8 cellular contexts compared by ENCODE assay signal in the genomic region with DNA sequence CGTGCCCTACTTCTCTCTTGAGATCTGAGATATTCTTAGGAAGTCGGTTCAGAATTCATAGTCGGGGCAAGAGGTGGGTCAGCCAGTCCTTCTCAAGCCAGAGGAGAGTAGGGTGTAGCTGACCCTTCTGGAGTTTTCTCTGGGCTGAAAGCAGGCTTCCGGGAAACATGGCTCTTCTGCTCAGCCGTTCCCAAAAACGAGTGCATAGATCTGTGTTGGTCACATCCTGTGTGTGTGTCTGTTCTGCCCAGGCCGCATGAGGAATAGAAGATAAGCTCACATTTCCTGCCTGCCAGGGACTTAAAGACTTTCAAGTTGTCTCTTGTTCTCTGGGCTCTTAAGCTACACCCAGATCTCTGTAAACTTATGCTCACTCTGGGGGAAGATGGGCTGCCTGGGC.
DNase-seq lines count a peak whose midpoint lies in the region; ATAC-seq and TF ChIP-seq lines count a peak whose summit lies in the region.

No MANE protein-coding gene starts in this region.

- H2BK120ac ChIP-seq in mesenchymal stem cell (ENCODE audit: low read depth, low read length): peak overlapping the region; percentile 11

- H3K79me1 ChIP-seq in mesenchymal stem cell (replicated peaks; ENCODE audit: low read length, poor library complexity, severe bottlenecking): no peaks in the 10 kb centered on the region

- no peak for ATAC-seq in HG03108 (IDR thresholded peaks at IDR 0.05; ENCODE audit: unreplicated experiment)

- no peak overlapping the region for H4K8ac ChIP-seq in mesenchymal stem cell (ENCODE audit: low read length)

- H3K27ac Mint-ChIP-seq in CD4-positive, alpha-beta memory T cell: peak overlapping the region; percentile 91 to 98 (median 97)
- no peak overlapping the region for H3K27ac Mint-ChIP-seq in mesothelial cell of epicardium

- intact Hi-C loops in CD4-positive, alpha-beta memory T cell (cut with micrococcal nuclease): loop anchor here (1.0 kb wide), 1 partner anchor 13 kb away; no protein-coding TSS in a partner anchor
- intact Hi-C loops in adrenal gland (cut with DNase I): no loop called here
- intact Hi-C loops in head of caudate nucleus (cut with DNase I): no loop called here

- H3K4me1 ChIP-seq in CD4-positive, alpha-beta memory T cell (ENCODE audit: insufficient read depth, low read length): peaks cover 93% of the 10 kb centered on the region
- H3K4me1 ChIP-seq in adrenal gland (replicated peaks in 1 of 2) (peaks cover 0 to 9% of the 10 kb centered on the region in 2 donors), mesenchymal stem cell (ENCODE audit: control insufficient read depth, insufficient read depth, low read depth, low read length) (peaks cover 9% of the 10 kb centered on the region)

- no peak for TF ChIP-seq POLR2A in adrenal gland (IDR thresholded peaks at IDR 0.05)

- H2AK5ac ChIP-seq in mesenchymal stem cell (ENCODE audit: low read length, severe bottlenecking): peak overlapping the region; percentile 90

- peak; percentile 58 to 72 (median 66) for DNase-seq in CD4-positive, alpha-beta memory T cell
- DNase-seq in M059J (ENCODE audit: low read depth): peak; percentile 41
- peak in 6 of 7 donors; percentile 25 to 64 (median 38) for DNase-seq in adrenal gland
- peak; percentile 46 for DNase-seq in mesenchymal stem cell
- DNase-seq in head of caudate nucleus: no peak
- DNase-seq in NCI-H1092 (lab: John Stamatoyannopoulos, UW): no peak
- no peak for DNase-seq in mesothelial cell of epicardium (ENCODE audit: low spot score in 2 of 2, unreplicated experiment in 2 of 2)

- no peak overlapping the region for H2BK5ac ChIP-seq in mesenchymal stem cell (ENCODE audit: low read depth, low read length, poor library complexity, severe bottlenecking)

- no peak overlapping the region for H3K4ac ChIP-seq in mesenchymal stem cell (ENCODE audit: low read depth in 1 of 2, low read length in 2 of 2)

- no peaks in the 10 kb centered on the region for H3K9me3 ChIP-seq in CD4-positive, alpha-beta memory T cell (ENCODE audit: control insufficient read depth in 1 of 2, low read length in 2 of 2)
- no peaks in the 10 kb centered on the region for H3K9me3 ChIP-seq in adrenal gland (replicated peaks in 1 of 3)
- no peaks in the 10 kb centered on the region for H3K9me3 ChIP-seq in mesenchymal stem cell (ENCODE audit: control insufficient read depth, low read length)

- peak overlapping the region; percentile 54 for H2AFZ ChIP-seq in mesenchymal stem cell (ENCODE audit: low read depth, low read length)

- H3K14ac ChIP-seq in mesenchymal stem cell (ENCODE audit: low read length in 2 of 2): no peak overlapping the region

- H3K4me3 ChIP-seq in CD4-positive, alpha-beta memory T cell (ENCODE audit: low read length in 2 of 2): no peak overlapping the region
- no peak overlapping the region for H3K4me3 ChIP-seq in adrenal gland
- H3K4me3 ChIP-seq in mesenchymal stem cell (ENCODE audit: insufficient read depth in 1 of 2, low read depth in 1 of 2, low read length in 2 of 2): no peak overlapping the region

- H3K27me3 Mint-ChIP-seq in CD4-positive, alpha-beta memory T cell: no peaks in the 10 kb centered on the region
- no peaks in the 10 kb centered on the region for H3K27me3 Mint-ChIP-seq in mesothelial cell of epicardium (ENCODE audit: low read depth)

- 50 to 62% (median 57%) methylated on average over 7 of the region's 7 CpGs for WGBS in adrenal gland, 4 donors
- WGBS in mesenchymal stem cell: 48% methylated on average over 7 of the region's 7 CpGs

- no peaks in the 10 kb centered on the region for H3K27me3 ChIP-seq in CD4-positive, alpha-beta memory T cell (ENCODE audit: insufficient read depth, low read length)
- H3K27me3 ChIP-seq in adrenal gland: no peaks in the 10 kb centered on the region
- no peaks in the 10 kb centered on the region for H3K27me3 ChIP-seq in mesenchymal stem cell (ENCODE audit: control insufficient read depth in 1 of 2, insufficient read depth in 1 of 2, low read length in 2 of 2)

- CTCF ChIA-PET in CD4-positive, alpha-beta memory T cell (lab: Charles Lee; ENCODE audit: partially characterized antibody): interaction anchor here (0.9 to 18.9 kb wide), 12 partner anchors 9 to 119 kb away, joined by 3 to 346 read pairs (median 5); no protein-coding TSS in a partner anchor

- H3K9me3 Mint-ChIP-seq in CD4-positive, alpha-beta memory T cell: peaks cover 0 to 1% (median 0%) of the 10 kb centered on the region in 8 donors
- no peaks in the 10 kb centered on the region for H3K9me3 Mint-ChIP-seq in mesothelial cell of epicardium

- POLR2A ChIA-PET in CD4-positive, alpha-beta memory T cell (lab: Charles Lee; ENCODE audit: partially characterized antibody): interaction anchor here (0.7 to 51.2 kb wide), 20 partner anchors 7 to 748 kb away, joined by 3 to 2213 read pairs (median 6); no protein-coding TSS in a partner anchor

- TF ChIP-seq CTCF in adrenal gland (IDR thresholded peaks at IDR 0.05) (no peak), mesothelial cell of epicardium (IDR thresholded peaks at IDR 0.05; ENCODE audit: unreplicated experiment) (no peak)

- H3K18ac ChIP-seq in mesenchymal stem cell (ENCODE audit: low read depth in 1 of 2, low read length in 2 of 2): peak overlapping the region; percentile 50 to 64

- H3K27ac ChIP-seq in CD4-positive, alpha-beta memory T cell (ENCODE audit: low read depth, low read length): peak overlapping the region; percentile 72
- H3K27ac ChIP-seq in adrenal gland: peak overlapping the region in 3 of 5 donors; percentile 57 to 89 (median 72)
- H3K27ac ChIP-seq in mesenchymal stem cell (ENCODE audit: low read length, poor library complexity, severe bottlenecking): no peak overlapping the region

- H2BK15ac ChIP-seq in mesenchymal stem cell (ENCODE audit: low read depth, poor library complexity, severe bottlenecking): peak overlapping the region; percentile 37

- peak overlapping the region; percentile 43 for H4K91ac ChIP-seq in mesenchymal stem cell (ENCODE audit: low read length)

- H3K36me3 Mint-ChIP-seq in CD4-positive, alpha-beta memory T cell: peaks cover 0 to 1% of the 10 kb centered on the region in 2 donors
- H3K36me3 Mint-ChIP-seq in mesothelial cell of epicardium: no peaks in the 10 kb centered on the region

- no peak overlapping the region for H2BK12ac ChIP-seq in mesenchymal stem cell (ENCODE audit: low read length in 2 of 2)

- H3K4me1 Mint-ChIP-seq in CD4-positive, alpha-beta memory T cell: peaks cover 61 to 98% (median 84%) of the 10 kb centered on the region in 4 donors
- peaks cover 5% of the 10 kb centered on the region for H3K4me1 Mint-ChIP-seq in mesothelial cell of epicardium

- H3K4me2 ChIP-seq in mesenchymal stem cell (ENCODE audit: low read length, poor library complexity, severe bottlenecking): no peak overlapping the region

- peak overlapping the region; percentile 37 to 81 (median 65) for H3K4me3 Mint-ChIP-seq in CD4-positive, alpha-beta memory T cell
- H3K4me3 Mint-ChIP-seq in mesothelial cell of epicardium: no peak overlapping the region

- no peaks in the 10 kb centered on the region for H3K36me3 ChIP-seq in CD4-positive, alpha-beta memory T cell (ENCODE audit: insufficient read depth, low read length)
- H3K36me3 ChIP-seq in adrenal gland (replicated peaks in 1 of 2): no peaks in the 10 kb centered on the region
- no peaks in the 10 kb centered on the region for H3K36me3 ChIP-seq in mesenchymal stem cell (ENCODE audit: control insufficient read depth in 1 of 2, insufficient read depth in 2 of 2, low read depth in 1 of 2, low read length in 2 of 2)

- H3K9ac ChIP-seq in mesenchymal stem cell (ENCODE audit: low read length): no peak overlapping the region

- no peak overlapping the region for H3K23ac ChIP-seq in mesenchymal stem cell (ENCODE audit: low read length in 2 of 2)

Comparison
In these comparisons a context has a peak if more than half of its experiments do, and no peak if none do; other contexts are left out.
1. DNase-seq: peak in CD4-positive, alpha-beta memory T cell (5 of 5), M059J (single experiment), adrenal gland (6 of 7) and mesenchymal stem cell (single experiment); none in head of caudate nucleus (0 of 42), NCI-H1092 (single experiment) and mesothelial cell of epicardium (0 of 2).